ENCODE assay signal across 13 cellular contexts in the genomic region with DNA sequence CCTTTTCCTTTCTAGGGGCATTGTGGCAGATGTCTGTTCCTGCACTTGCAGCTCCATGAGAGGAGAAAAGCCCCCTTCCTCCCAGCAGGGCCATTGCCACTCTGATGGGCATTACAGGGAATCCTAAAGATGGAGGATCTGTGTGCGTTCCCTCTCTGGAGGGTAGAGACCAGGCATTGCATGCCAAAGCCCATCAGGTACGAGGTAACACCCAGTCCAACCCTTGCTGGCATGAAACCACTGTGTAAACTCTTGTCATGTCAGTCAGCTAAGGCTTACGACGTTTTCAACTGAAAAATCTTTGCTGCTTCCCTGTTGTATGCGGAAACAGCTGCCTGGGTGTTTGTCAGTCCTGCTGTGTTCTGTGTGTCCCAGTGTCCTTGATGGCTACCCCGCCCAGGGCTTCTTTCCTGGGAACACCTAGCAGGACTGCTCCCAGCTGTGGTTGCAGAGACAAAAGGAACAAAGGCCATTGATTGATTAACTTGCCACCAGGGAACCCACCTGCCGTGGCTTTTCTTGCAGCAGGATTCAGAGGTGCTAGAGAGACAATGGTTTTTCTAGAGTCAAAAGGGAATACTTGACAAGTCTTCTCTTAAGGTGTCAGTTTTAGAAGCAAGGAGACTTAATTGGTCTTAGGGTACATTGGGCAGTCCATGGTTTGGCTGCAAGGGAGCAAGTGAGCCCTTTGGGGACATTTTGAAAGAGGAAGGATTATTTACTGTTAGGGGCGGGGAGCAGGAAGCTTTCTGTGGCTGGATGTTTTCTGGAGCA. TPM values are rescaled to one million over a fixed set of nuclear protein-coding genes. Genes with fewer than 3 reads are reported as not detected.
DNase-seq lines count a peak whose midpoint lies in the region; ATAC-seq and TF ChIP-seq lines count a peak whose summit lies in the region.
"Had no signal": no experiment of that assay in that cellular context is flagged by ENCODE, and none has a peak within 500 bp of the region (broad histone marks: within the 10 kb centered on the region; RNA-seq: fewer than 3 reads in every experiment).

No MANE protein-coding gene starts in this region.

- intact Hi-C loops in mucosa of descending colon (cut with DNase I, micrococcal nuclease) (no loop called here), Right ventricle myocardium superior (cut with DNase I) (no loop called here)

- ATAC-seq in mucosa of descending colon (peak; percentile 84), HG02852 (IDR thresholded peaks at IDR 0.05; ENCODE audit: unreplicated experiment) (no peak), Right ventricle myocardium superior (ENCODE audit: poor library complexity) (no peak)
- ATAC-seq: GM12878 had no signal

- TF ChIP-seq CTCF in mucosa of descending colon (IDR thresholded peaks at IDR 0.05): no peak

- peaks cover 18% of the 10 kb centered on the region for H3K4me1 ChIP-seq in mucosa of descending colon (ENCODE audit: low read depth)

- H3K4me3 ChIP-seq in mucosa of descending colon: no peak overlapping the region
- H3K4me3 ChIP-seq: GM12878 had no signal

- peak; percentile 76 for DNase-seq in DMS53 treated with DMSO at 0.1 percent for 48 hours (lab: John Stamatoyannopoulos, UW; ENCODE audit: unreplicated experiment)
- peak; percentile 90 for DNase-seq in NCI-H2029 (lab: John Stamatoyannopoulos, UW)
- DNase-seq in SW480 (ENCODE audit: low spot score): peak; percentile 91
- DNase-seq in mucosa of descending colon: peak; percentile 80 to 88 (median 86)
- no peak for DNase-seq in dedifferentiated amniotic fluid mesenchymal stem cell (ENCODE audit: extremely low spot score)
- no peak for DNase-seq in Right ventricle myocardium superior
- no peak for DNase-seq in kidney glomerular epithelial cell (lab: John Stamatoyannopoulos, UW)
- DNase-seq: activated naive CD4-positive, alpha-beta T cell treated with anti-CD3 and anti-CD28 coated beads, Interleukin-2, amount 50 U/mL, for 16 hours; HFFc6; T-helper 1 cell had no signal

- no peaks in the 10 kb centered on the region for H3K36me3 ChIP-seq in mucosa of descending colon (ENCODE audit: low read depth)

- no peaks in the 10 kb centered on the region for H3K9me3 ChIP-seq in mucosa of descending colon

RNA-seq across cellular contexts. Expression of a gene that starts 24.6 kb away (rescaled TPM):
- total RNA-seq in mucosa of descending colon (100 to 1,000 TPM in 2 of 3 donors, 10 to 100 TPM in 1; 36.4 to 149 (median 130) TPM), Right ventricle myocardium superior (0.03 TPM)
- total RNA-seq: mononuclear cell had no signal

Comparison
In these comparisons a context has a peak if more than half of its experiments do, and no peak if none do; other contexts are left out.
1. DNase-seq: peak in DMS53 treated with DMSO at 0.1 percent for 48 hours (single experiment), NCI-H2029 (single experiment), SW480 (single experiment) and mucosa of descending colon (3 of 3); none in dedifferentiated amniotic fluid mesenchymal stem cell (single experiment), Right ventricle myocardium superior (single experiment) and kidney glomerular epithelial cell (single experiment).
2. RNA of a gene that starts 24.6 kb away (total RNA-seq): 36.4 to 149 TPM in mucosa of descending colon; 0.03 TPM in Right ventricle myocardium superior (single experiment); every median in the first group is over 10 times any median in the second.